17 cellular contexts compared by ENCODE assay signal in the genomic region with DNA sequence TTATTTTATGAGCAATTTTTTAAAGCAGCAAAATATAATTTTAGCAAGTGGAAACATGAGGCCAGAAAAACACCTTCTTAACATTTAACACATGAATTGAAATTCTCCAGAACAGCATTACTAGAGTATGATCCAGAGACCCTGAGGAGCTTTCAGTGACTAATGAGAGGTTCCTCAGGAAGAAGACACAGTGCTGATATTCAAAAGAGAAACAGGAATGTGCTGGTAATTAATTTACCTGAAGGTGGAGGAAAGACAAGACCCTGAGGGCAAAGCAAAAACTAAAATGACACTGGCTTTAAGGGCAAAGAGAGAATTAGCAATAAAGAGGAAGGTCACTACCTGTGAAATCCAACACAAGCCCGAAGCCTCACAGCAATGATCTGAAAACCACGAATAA.
"Had no signal": no experiment of that assay in that cellular context is flagged by ENCODE, and none has a peak within 500 bp of the region (broad histone marks: within the 10 kb centered on the region; RNA-seq: fewer than 3 reads in every experiment).

No MANE protein-coding gene starts in this region.

- H3K4me3 ChIP-seq: sigmoid colon, spleen, upper lobe of right lung had no signal

- H3K36me3 Mint-ChIP-seq: activated naive CD8-positive, alpha-beta T cell treated with anti-CD3 and anti-CD28 coated beads for 36 hours; naive thymus-derived CD4-positive, alpha-beta T cell; T-cell; WTC11 had no signal

- H3K4me3 Mint-ChIP-seq: activated CD4-positive, alpha-beta T cell treated with anti-CD3 and anti-CD28 coated beads for 36 hours; activated naive CD8-positive, alpha-beta T cell treated with anti-CD3 and anti-CD28 coated beads for 36 hours; effector memory CD8-positive, alpha-beta T cell; naive thymus-derived CD4-positive, alpha-beta T cell; T-cell; WTC11 had no signal

- ATAC-seq: activated CD4-positive, alpha-beta T cell treated with anti-CD3 and anti-CD28 coated beads for 36 hours; effector memory CD8-positive, alpha-beta T cell; left colon; naive thymus-derived CD4-positive, alpha-beta T cell; T-cell; upper lobe of right lung; WTC11 had no signal

- H3K9ac ChIP-seq: parathyroid adenoma had no signal

- H3K9me3 ChIP-seq: neutrophil, sigmoid colon, spleen, upper lobe of right lung had no signal

- DNase-seq: activated CD4-positive, alpha-beta T cell treated with anti-CD3 and anti-CD28 coated beads for 36 hours; activated CD4-positive, alpha-beta T cell treated with anti-CD3 and anti-CD28 coated beads, Interleukin-2, amount 50 U/mL, for 48 hours; activated naive CD4-positive, alpha-beta T cell; activated naive CD8-positive, alpha-beta T cell treated with anti-CD3 and anti-CD28 coated beads for 36 hours; amniotic stem cell; effector memory CD8-positive, alpha-beta T cell; left colon; naive thymus-derived CD4-positive, alpha-beta T cell; sigmoid colon; spleen; stimulated activated CD4-positive, alpha-beta T cell treated with anti-CD3 and anti-CD28 coated beads, Interleukin-4, amount 100 ng/mL, for 4 hours; stimulated activated naive CD4-positive, alpha-beta T cell; T-cell; upper lobe of right lung had no signal

- H3K27me3 ChIP-seq: neutrophil, sigmoid colon, spleen, upper lobe of right lung had no signal

- H2AFZ ChIP-seq: parathyroid adenoma had no signal

- H3K4me1 Mint-ChIP-seq: activated CD4-positive, alpha-beta T cell treated with anti-CD3 and anti-CD28 coated beads for 36 hours; activated naive CD8-positive, alpha-beta T cell treated with anti-CD3 and anti-CD28 coated beads for 36 hours; naive thymus-derived CD4-positive, alpha-beta T cell; T-cell had no signal

- H3K27ac ChIP-seq: neutrophil, parathyroid adenoma, sigmoid colon, spleen, upper lobe of right lung had no signal

- H3K4me1 ChIP-seq: sigmoid colon, spleen, upper lobe of right lung had no signal

- H3K9me3 Mint-ChIP-seq: activated naive CD8-positive, alpha-beta T cell treated with anti-CD3 and anti-CD28 coated beads for 36 hours; WTC11 had no signal

- H3K27me3 Mint-ChIP-seq: activated CD4-positive, alpha-beta T cell treated with anti-CD3 and anti-CD28 coated beads for 36 hours; activated naive CD8-positive, alpha-beta T cell treated with anti-CD3 and anti-CD28 coated beads for 36 hours; effector memory CD8-positive, alpha-beta T cell; naive thymus-derived CD4-positive, alpha-beta T cell; T-cell had no signal

- H3K27ac Mint-ChIP-seq: activated CD4-positive, alpha-beta T cell treated with anti-CD3 and anti-CD28 coated beads for 36 hours; activated naive CD8-positive, alpha-beta T cell treated with anti-CD3 and anti-CD28 coated beads for 36 hours; effector memory CD8-positive, alpha-beta T cell; naive thymus-derived CD4-positive, alpha-beta T cell; T-cell; WTC11 had no signal

- H3K36me3 ChIP-seq: neutrophil, sigmoid colon, spleen, upper lobe of right lung had no signal
